ENCODE assay signal across 16 cellular contexts in the genomic region with DNA sequence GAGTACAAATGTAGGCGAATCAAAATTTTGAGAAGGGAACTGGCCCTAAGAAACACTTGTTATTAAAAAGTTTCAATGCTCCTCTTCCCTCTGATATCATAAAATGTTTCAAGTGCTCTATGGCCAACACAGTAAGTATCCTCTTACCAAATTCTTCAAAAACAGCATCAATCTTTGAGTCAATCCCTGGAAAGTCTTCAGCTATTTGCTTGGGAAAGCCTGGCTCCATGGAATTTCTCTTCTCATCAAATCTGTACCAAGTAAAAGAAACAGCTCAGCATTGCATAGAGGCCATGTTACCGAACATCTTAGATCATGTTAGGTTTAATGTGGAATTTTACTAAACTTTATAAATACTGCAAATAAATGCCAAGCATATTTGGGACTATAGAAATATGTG. TPM values are rescaled to one million over a fixed set of nuclear protein-coding genes. Genes with fewer than 3 reads are reported as not detected.
DNase-seq lines count a peak whose midpoint lies in the region; ATAC-seq and TF ChIP-seq lines count a peak whose summit lies in the region.
"Had no signal": no experiment of that assay in that cellular context is flagged by ENCODE, and none has a peak within 500 bp of the region (broad histone marks: within the 10 kb centered on the region; RNA-seq: fewer than 3 reads in every experiment).

No MANE protein-coding gene starts in this region.

- H3K4me3 ChIP-seq in A673 (ENCODE audit: low read depth, low read length, poor library complexity, severe bottlenecking) (no peak overlapping the region), RWPE2 (ENCODE audit: severe bottlenecking) (no peak overlapping the region), fibroblast of the aortic adventitia (ENCODE audit: low read depth, low read length) (no peak overlapping the region), mesendoderm (ENCODE audit: low read length) (no peak overlapping the region)
- H3K4me3 ChIP-seq: BLaER1 treated with 17β-estradiol and CSF1 and Interleukin-3, amounts not matched to agents 10 nM and 100 nM; GM12878 had no signal

- DNase-seq in A673 (ENCODE audit: low spot score) (no peak), AG20443 (ENCODE audit: low spot score) (peak; percentile 14), RWPE2 (ENCODE audit: low spot score) (no peak), fibroblast of the aortic adventitia (ENCODE audit: low read depth) (peak; percentile 65), T-helper 17 cell (no peak), A172 (ENCODE audit: low spot score) (no peak), mesendoderm (no peak)
- DNase-seq: CD4-positive, CD25-positive, alpha-beta regulatory T cell; GOT3; H9; IMR-90; KBM-7 had no signal

- H3K79me2 ChIP-seq in mesendoderm (ENCODE audit: control insufficient read depth, insufficient read depth, low read length), result no peaks in the 10 kb centered on the region

- TF ChIP-seq CTCF in A673 (conservative IDR thresholded peaks at IDR 0.05; ENCODE audit: low read depth, low read length) (no peak), RWPE2 (IDR thresholded peaks at IDR 0.05; ENCODE audit: poor library complexity, severe bottlenecking) (no peak), fibroblast of the aortic adventitia (IDR thresholded peaks at IDR 0.05; ENCODE audit: insufficient read depth, low read length) (no peak)

- peaks cover 36% of the 10 kb centered on the region for H3K4me1 ChIP-seq in A673 (ENCODE audit: insufficient read depth, low read length, poor library complexity, severe bottlenecking)
- peaks cover 14% of the 10 kb centered on the region for H3K4me1 ChIP-seq in RWPE2 (ENCODE audit: insufficient read depth, poor library complexity, severe bottlenecking)
- H3K4me1 ChIP-seq in mesendoderm (ENCODE audit: control insufficient read depth, low read depth, low read length), result no peaks in the 10 kb centered on the region
- H3K4me1 ChIP-seq: BLaER1 treated with 17β-estradiol and CSF1 and Interleukin-3, amounts not matched to agents 10 nM and 100 nM had no signal

- H2AK5ac ChIP-seq in mesendoderm (ENCODE audit: low read length), result no peak overlapping the region

- no peak overlapping the region for H3K4ac ChIP-seq in mesendoderm (ENCODE audit: low read depth, low read length)

- no peak overlapping the region for H2BK120ac ChIP-seq in mesendoderm (ENCODE audit: low read depth, low read length)

- no peaks in the 10 kb centered on the region for H3K79me1 ChIP-seq in mesendoderm (ENCODE audit: low read length)

- no peaks in the 10 kb centered on the region for H3K36me3 ChIP-seq in A673 (ENCODE audit: insufficient read depth, low read length, poor library complexity, severe bottlenecking)
- no peaks in the 10 kb centered on the region for H3K36me3 ChIP-seq in RWPE2 (ENCODE audit: low read depth)
- no peaks in the 10 kb centered on the region for H3K36me3 ChIP-seq in mesendoderm (ENCODE audit: control insufficient read depth, insufficient read depth, low read length)
- H3K36me3 ChIP-seq: BLaER1 treated with 17β-estradiol and CSF1 and Interleukin-3, amounts not matched to agents 10 nM and 100 nM had no signal

- no peak overlapping the region for H4K5ac ChIP-seq in mesendoderm (ENCODE audit: low read length)

- H3K4me3 Mint-ChIP-seq in T-helper 17 cell, result no peak overlapping the region
- H3K4me3 Mint-ChIP-seq: CD4-positive, CD25-positive, alpha-beta regulatory T cell; H9 had no signal

- H3K27me3 ChIP-seq in A673 (replicated peaks; ENCODE audit: insufficient read depth, low read depth, low read length, poor library complexity), result no peaks in the 10 kb centered on the region
- H3K27me3 ChIP-seq in RWPE2 (ENCODE audit: insufficient read depth, poor library complexity, severe bottlenecking), result no peaks in the 10 kb centered on the region
- no peaks in the 10 kb centered on the region for H3K27me3 ChIP-seq in mesendoderm (ENCODE audit: insufficient read depth, low read length, poor library complexity)
- H3K27me3 ChIP-seq: BLaER1 treated with 17β-estradiol and CSF1 and Interleukin-3, amounts not matched to agents 10 nM and 100 nM had no signal

- POLR2A ChIA-PET in A673 (lab: Charles Lee; ENCODE audit: low non-redundant PET), result no interaction called here

- no peak overlapping the region for H3K23ac ChIP-seq in mesendoderm (ENCODE audit: low read length)

- ATAC-seq in RWPE2 (ENCODE audit: low read depth), result no peak
- no peak for ATAC-seq in T-helper 17 cell
- ATAC-seq: GM12878 had no signal

- H3K27ac Mint-ChIP-seq in T-helper 17 cell, result no peak overlapping the region
- H3K27ac Mint-ChIP-seq: CD4-positive, CD25-positive, alpha-beta regulatory T cell had no signal

- CTCF ChIA-PET in A673 (lab: Charles Lee), result no interaction called here

- H3K9me3 ChIP-seq in A673 (ENCODE audit: low read depth, low read length, poor library complexity, severe bottlenecking) (no peaks in the 10 kb centered on the region), RWPE2 (ENCODE audit: severe bottlenecking) (no peaks in the 10 kb centered on the region), T-helper 17 cell (ENCODE audit: control insufficient read depth, low read length, poor library complexity, severe bottlenecking) (no peaks in the 10 kb centered on the region)
- H3K9me3 ChIP-seq: BLaER1 treated with 17β-estradiol and CSF1 and Interleukin-3, amounts not matched to agents 10 nM and 100 nM had no signal

- no peak overlapping the region for H2BK15ac ChIP-seq in mesendoderm (replicated peaks; ENCODE audit: low read depth)

- no peaks in the 10 kb centered on the region for H3K4me1 Mint-ChIP-seq in T-helper 17 cell
- H3K4me1 Mint-ChIP-seq: CD4-positive, CD25-positive, alpha-beta regulatory T cell had no signal

- H3K27ac ChIP-seq in A673 (ENCODE audit: low read depth, low read length, poor library complexity, severe bottlenecking), result peak overlapping the region; percentile 6
- peak overlapping the region; percentile 51 for H3K27ac ChIP-seq in RWPE2 (ENCODE audit: poor library complexity, severe bottlenecking)
- no peak overlapping the region for H3K27ac ChIP-seq in mesendoderm (ENCODE audit: low read depth, low read length)
- H3K27ac ChIP-seq: BLaER1 treated with 17β-estradiol and CSF1 and Interleukin-3, amounts not matched to agents 10 nM and 100 nM had no signal

- no peak overlapping the region for H4K8ac ChIP-seq in mesendoderm (ENCODE audit: low read depth, low read length)

- H3K27me3 Mint-ChIP-seq in T-helper 17 cell, result peaks cover 11% of the 10 kb centered on the region

- no CpG with 5 or more reads among the region's 2 CpGs for WGBS in mesendoderm (ENCODE audit: extremely low coverage, insufficient coverage, low lambda C conversion rate)

- no peaks in the 10 kb centered on the region for H3K36me3 Mint-ChIP-seq in T-helper 17 cell (ENCODE audit: low read depth)
- H3K36me3 Mint-ChIP-seq: CD4-positive, CD25-positive, alpha-beta regulatory T cell had no signal

- no TSS peak for BruUV-seq in A673 (replicated peaks; lab: Mats Ljungman, UMichigan)

- no peak overlapping the region for H3K18ac ChIP-seq in mesendoderm (ENCODE audit: low read length)

- no peak overlapping the region for H3K56ac ChIP-seq in mesendoderm (ENCODE audit: low read length)

- H3K9ac ChIP-seq in mesendoderm (ENCODE audit: low read length), result no peak overlapping the region
- H3K9ac ChIP-seq: BLaER1 treated with 17β-estradiol and CSF1 and Interleukin-3, amounts not matched to agents 10 nM and 100 nM had no signal

- H3K4me2 ChIP-seq in mesendoderm (ENCODE audit: low read length), result no peak overlapping the region
- H3K4me2 ChIP-seq: BLaER1 treated with 17β-estradiol and CSF1 and Interleukin-3, amounts not matched to agents 10 nM and 100 nM had no signal

- no peak overlapping the region for H2BK5ac ChIP-seq in mesendoderm (ENCODE audit: low read length)

- intact Hi-C loops in A673 (cut with micrococcal nuclease; ENCODE audit: unreplicated experiment), result no loop called here

RNA-seq across cellular contexts. Expression of gene MMP3, which starts 6.3 kb away (rescaled TPM):
- total RNA-seq in A673 (2021) (1.1 and 1.3 TPM in 2 replicates), fibroblast of the aortic adventitia (ENCODE audit: low replicate concordance) (3.3 TPM in 1 of 2 replicates, not detected in the other), T-helper 17 cell (not detected)
- total RNA-seq in A172 (2014; rRNA removed; shearing (Covaris generic)), result 8.6 and 20.0 TPM in 2 replicates
- polyA plus RNA-seq in mesendoderm (2013, experiment 1 of 2), result 0.01 TPM
- polyA plus RNA-seq in mesendoderm (2013, experiment 2 of 2), result not detected
- total RNA-seq: CD4-positive, CD25-positive, alpha-beta regulatory T cell; GM12878; H9; HT-29 had no signal
- polyA plus RNA-seq: CD4-positive, CD25-positive, alpha-beta regulatory T cell had no signal

RNA-seq across cellular contexts. Expression of gene MMP12, which starts 37.6 kb away (rescaled TPM):
- 0.19 TPM in 1 of 2 replicates, not detected in the other for total RNA-seq in A673 (2021)
- not detected in 2 replicates for total RNA-seq in fibroblast of the aortic adventitia (ENCODE audit: low replicate concordance)
- total RNA-seq in T-helper 17 cell, result not detected
- 0.10 TPM in 2 replicates for total RNA-seq in A172 (2014; rRNA removed; shearing (Covaris generic))
- polyA plus RNA-seq in mesendoderm (2013, experiment 1 of 2), result 0.21 TPM
- 0.14 TPM for polyA plus RNA-seq in mesendoderm (2013, experiment 2 of 2)
- total RNA-seq: CD4-positive, CD25-positive, alpha-beta regulatory T cell; GM12878; H9; HT-29; IMR-90 had no signal
- polyA plus RNA-seq: AG04450; CD4-positive, CD25-positive, alpha-beta regulatory T cell; IMR-90 had no signal

RNA-seq across cellular contexts. Expression of gene MMP1, which starts 39.2 kb away (rescaled TPM):
- 610 and 815 TPM in 2 replicates for total RNA-seq in A673 (2021)
- 13.2 and 3,834 TPM in 2 replicates for total RNA-seq in fibroblast of the aortic adventitia (ENCODE audit: low replicate concordance)
- total RNA-seq in T-helper 17 cell, result under 1 TPM in 1 of 2 donors, not detected in 1; 0.16 TPM
- 12.9 and 19.7 TPM in 2 replicates for total RNA-seq in A172 (2014; rRNA removed; shearing (Covaris generic))
- not detected for polyA plus RNA-seq in mesendoderm (2013, experiment 1 of 2)
- polyA plus RNA-seq in mesendoderm (2013, experiment 2 of 2), result not detected
- total RNA-seq: CD4-positive, CD25-positive, alpha-beta regulatory T cell; GM12878; H9; HT-29 had no signal
- polyA plus RNA-seq: CD4-positive, CD25-positive, alpha-beta regulatory T cell; GM12878 had no signal

RNA-seq across cellular contexts. Expression of gene MMP10, which starts 56.7 kb away (rescaled TPM):
- total RNA-seq in A673 (2021) (4.0 TPM in 2 replicates), fibroblast of the aortic adventitia (ENCODE audit: low replicate concordance) (3.6 TPM in 1 of 2 replicates, not detected in the other), T-helper 17 cell (not detected)
- total RNA-seq in A172 (2014; rRNA removed; shearing (Covaris generic)), result 2.5 and 6.4 TPM in 2 replicates
- polyA plus RNA-seq in mesendoderm (2013, experiment 1 of 2), result 0.45 TPM
- 0.36 TPM for polyA plus RNA-seq in mesendoderm (2013, experiment 2 of 2)
- total RNA-seq: CD4-positive, CD25-positive, alpha-beta regulatory T cell; GM12878; H9; HT-29; IMR-90 had no signal
- polyA plus RNA-seq: CD4-positive, CD25-positive, alpha-beta regulatory T cell; GM12878; IMR-90 had no signal

Comparison
In these comparisons a context has a peak if more than half of its experiments do, and no peak if none do; other contexts are left out.
1. DNase-seq: peak in AG20443 (single experiment) and fibroblast of the aortic adventitia (single experiment); none in A673 (single experiment), RWPE2 (single experiment), T-helper 17 cell (0 of 3), A172 (single experiment) and mesendoderm (single experiment).